ENCODE assay signal across 1 cellular context in the genomic region with DNA sequence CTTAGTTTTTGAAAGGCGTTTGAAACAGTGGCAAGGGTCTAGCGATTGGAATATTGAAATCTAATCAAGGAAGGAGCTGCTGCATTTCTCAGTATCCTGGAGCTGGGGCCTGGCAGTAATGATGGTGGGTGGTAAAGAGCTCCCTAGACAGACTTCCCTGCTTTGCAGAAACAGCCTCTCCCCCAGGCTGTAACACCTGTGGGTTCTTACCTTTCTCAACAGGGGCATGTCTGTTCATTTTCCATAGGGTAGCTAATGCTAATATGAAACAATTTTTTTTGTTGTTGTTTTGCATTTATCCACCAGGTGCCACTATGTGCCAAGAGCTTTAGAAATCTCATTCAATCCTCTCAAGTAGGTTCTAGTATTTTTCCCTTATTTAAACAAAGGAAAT.
TF ChIP-seq lines count a peak whose summit lies in the region.

No MANE protein-coding gene starts in this region.

TF ChIP-seq in HepG2, 621 proteins besides CTCF, POLR2A, EP300 and RAD21 (continued from another document):
- TF ChIP-seq, protein P1, sequence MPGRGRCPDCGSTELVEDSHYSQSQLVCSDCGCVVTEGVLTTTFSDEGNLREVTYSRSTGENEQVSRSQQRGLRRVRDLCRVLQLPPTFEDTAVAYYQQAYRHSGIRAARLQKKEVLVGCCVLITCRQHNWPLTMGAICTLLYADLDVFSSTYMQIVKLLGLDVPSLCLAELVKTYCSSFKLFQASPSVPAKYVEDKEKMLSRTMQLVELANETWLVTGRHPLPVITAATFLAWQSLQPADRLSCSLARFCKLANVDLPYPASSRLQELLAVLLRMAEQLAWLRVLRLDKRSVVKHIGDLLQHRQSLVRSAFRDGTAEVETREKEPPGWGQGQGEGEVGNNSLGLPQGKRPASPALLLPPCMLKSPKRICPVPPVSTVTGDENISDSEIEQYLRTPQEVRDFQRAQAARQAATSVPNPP (CRISPR knock-in tag; IDR thresholded peaks at IDR 0.05), result no peak
- TF ChIP-seq ZNF431 (CRISPR knock-in tag; IDR thresholded peaks at IDR 0.05; ENCODE audit: borderline replicate concordance, low read depth), result no peak
- no peak for TF ChIP-seq ZNF619 (CRISPR knock-in tag; IDR thresholded peaks at IDR 0.05)
- TF ChIP-seq STAG1 (CRISPR knock-in tag; IDR thresholded peaks at IDR 0.05), result no peak
- no peak for TF ChIP-seq ZC3H4 (CRISPR knock-in tag; IDR thresholded peaks at IDR 0.05; ENCODE audit: borderline replicate concordance)
- TF ChIP-seq ZNF44 (CRISPR knock-in tag; IDR thresholded peaks at IDR 0.05), result no peak
- no peak for TF ChIP-seq ZNF558 (CRISPR knock-in tag; IDR thresholded peaks at IDR 0.05; ENCODE audit: borderline replicate concordance)
- no peak for TF ChIP-seq ATF7 (IDR thresholded peaks at IDR 0.05)
- TF ChIP-seq ATF7 (CRISPR knock-in tag; IDR thresholded peaks at IDR 0.05), result no peak
- TF ChIP-seq, protein P2, sequence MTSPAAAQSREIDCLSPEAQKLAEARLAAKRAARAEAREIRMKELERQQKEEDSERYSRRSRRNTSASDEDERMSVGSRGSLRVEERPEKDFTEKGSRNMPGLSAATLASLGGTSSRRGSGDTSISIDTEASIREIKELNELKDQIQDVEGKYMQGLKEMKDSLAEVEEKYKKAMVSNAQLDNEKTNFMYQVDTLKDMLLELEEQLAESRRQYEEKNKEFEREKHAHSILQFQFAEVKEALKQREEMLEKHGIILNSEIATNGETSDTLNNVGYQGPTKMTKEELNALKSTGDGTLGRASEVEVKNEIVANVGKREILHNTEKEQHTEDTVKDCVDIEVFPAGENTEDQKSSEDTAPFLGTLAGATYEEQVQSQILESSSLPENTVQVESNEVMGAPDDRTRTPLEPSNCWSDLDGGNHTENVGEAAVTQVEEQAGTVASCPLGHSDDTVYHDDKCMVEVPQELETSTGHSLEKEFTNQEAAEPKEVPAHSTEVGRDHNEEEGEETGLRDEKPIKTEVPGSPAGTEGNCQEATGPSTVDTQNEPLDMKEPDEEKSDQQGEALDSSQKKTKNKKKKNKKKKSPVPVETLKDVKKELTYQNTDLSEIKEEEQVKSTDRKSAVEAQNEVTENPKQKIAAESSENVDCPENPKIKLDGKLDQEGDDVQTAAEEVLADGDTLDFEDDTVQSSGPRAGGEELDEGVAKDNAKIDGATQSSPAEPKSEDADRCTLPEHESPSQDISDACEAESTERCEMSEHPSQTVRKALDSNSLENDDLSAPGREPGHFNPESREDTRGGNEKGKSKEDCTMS (CRISPR knock-in tag; conservative IDR thresholded peaks at IDR 0.05), result no peak
- TF ChIP-seq AKAP8 (CRISPR knock-in tag; IDR thresholded peaks at IDR 0.05), result no peak
- TF ChIP-seq, protein P3, sequence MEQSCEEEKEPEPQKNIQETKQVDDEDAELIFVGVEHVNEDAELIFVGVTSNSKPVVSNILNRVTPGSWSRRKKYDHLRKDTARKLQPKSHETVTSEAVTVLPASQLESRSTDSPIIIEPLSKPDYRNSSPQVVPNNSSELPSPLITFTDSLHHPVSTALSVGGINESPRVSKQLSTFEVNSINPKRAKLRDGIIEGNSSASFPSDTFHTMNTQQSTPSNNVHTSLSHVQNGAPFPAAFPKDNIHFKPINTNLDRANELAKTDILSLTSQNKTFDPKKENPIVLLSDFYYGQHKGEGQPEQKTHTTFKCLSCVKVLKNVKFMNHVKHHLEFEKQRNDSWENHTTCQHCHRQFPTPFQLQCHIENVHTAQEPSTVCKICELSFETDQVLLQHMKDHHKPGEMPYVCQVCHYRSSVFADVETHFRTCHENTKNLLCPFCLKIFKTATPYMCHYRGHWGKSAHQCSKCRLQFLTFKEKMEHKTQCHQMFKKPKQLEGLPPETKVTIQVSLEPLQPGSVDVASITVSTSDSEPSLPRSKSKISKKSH (CRISPR knock-in tag; IDR thresholded peaks at IDR 0.05; ENCODE audit: borderline replicate concordance), result no peak
- no peak for TF ChIP-seq ZNF101 (CRISPR knock-in tag; IDR thresholded peaks at IDR 0.05; ENCODE audit: borderline replicate concordance, low read depth)
- no peak for TF ChIP-seq ZNF274 (CRISPR knock-in tag; IDR thresholded peaks at IDR 0.05)
